In genomic region chr2:148616696-148617095, GRCh38 we compare ENCODE assay signal across 15 cellular contexts. TPM values are rescaled to one million over a fixed set of nuclear protein-coding genes. Genes with fewer than 3 reads are reported as not detected.
DNase-seq lines count a peak whose midpoint lies in the region; ATAC-seq lines count a peak whose summit lies in the region.
"Had no signal": no experiment of that assay in that cellular context is flagged by ENCODE, and none has a peak within 500 bp of the region (broad histone marks: within the 10 kb centered on the region; RNA-seq: fewer than 3 reads in every experiment).

No MANE protein-coding gene starts in this region.

- DNase-seq in ELF-1 (ENCODE audit: low read depth, low spot score) (peak; percentile 27), OCI-M1 (lab: John Stamatoyannopoulos, UW) (peak; percentile 7), foreskin melanocyte (peak; percentile 73), mesenchymal stem cell (peak; percentile 16), posterior cingulate gyrus (no peak), CD1c-positive myeloid dendritic cell (ENCODE audit: extremely low spot score) (no peak)
- DNase-seq in central memory CD4-positive, alpha-beta T cell, result no peak
- DNase-seq: Calu3; CD4-positive, CD25-positive, alpha-beta regulatory T cell; DMS 273 treated with DMSO at 0.1 percent for 48 hours; HFFc6 had no signal

- no peak overlapping the region for H3K4me3 ChIP-seq in mesenchymal stem cell (ENCODE audit: insufficient read depth in 1 of 2, low read depth in 1 of 2, low read length in 2 of 2)
- H3K4me3 ChIP-seq: A549, BLaER1, HAP-1 had no signal

- H2BK120ac ChIP-seq in mesenchymal stem cell (ENCODE audit: low read depth, low read length), result no peak overlapping the region

- no peak overlapping the region for H3K4me2 ChIP-seq in mesenchymal stem cell (ENCODE audit: low read length, poor library complexity, severe bottlenecking)
- H3K4me2 ChIP-seq: A549, BLaER1 had no signal

- H2AK5ac ChIP-seq in mesenchymal stem cell (ENCODE audit: low read length, severe bottlenecking), result no peak overlapping the region

- no peak overlapping the region for H2BK15ac ChIP-seq in mesenchymal stem cell (ENCODE audit: low read depth, poor library complexity, severe bottlenecking)

- intact Hi-C loops in posterior cingulate gyrus (cut with DNase I), result no loop called here

- no peaks in the 10 kb centered on the region for H3K36me3 ChIP-seq in mesenchymal stem cell (ENCODE audit: control insufficient read depth in 1 of 2, insufficient read depth in 2 of 2, low read depth in 1 of 2, low read length in 2 of 2)
- H3K36me3 ChIP-seq: BLaER1, HAP-1 had no signal

- no peak overlapping the region for H2BK12ac ChIP-seq in mesenchymal stem cell (ENCODE audit: low read length in 2 of 2)

- no peak overlapping the region for H3K4ac ChIP-seq in mesenchymal stem cell (ENCODE audit: low read depth in 1 of 2, low read length in 2 of 2)

- H2AFZ ChIP-seq in mesenchymal stem cell (ENCODE audit: low read depth, low read length), result no peak overlapping the region

- ATAC-seq in HG02759 (IDR thresholded peaks at IDR 0.05; ENCODE audit: unreplicated experiment), result no peak
- ATAC-seq: A549 had no signal

- H2BK5ac ChIP-seq in mesenchymal stem cell (ENCODE audit: low read depth, low read length, poor library complexity, severe bottlenecking), result no peak overlapping the region

- no peak overlapping the region for H3K14ac ChIP-seq in mesenchymal stem cell (ENCODE audit: low read length in 2 of 2)

- H3K9ac ChIP-seq in mesenchymal stem cell (ENCODE audit: low read length), result no peak overlapping the region
- H3K9ac ChIP-seq: BLaER1 had no signal

- no peaks in the 10 kb centered on the region for H3K9me3 ChIP-seq in mesenchymal stem cell (ENCODE audit: control insufficient read depth, low read length)
- H3K9me3 ChIP-seq: A549, BLaER1, HAP-1 had no signal

- H3K27me3 ChIP-seq in mesenchymal stem cell (ENCODE audit: control insufficient read depth in 1 of 2, insufficient read depth in 1 of 2, low read length in 2 of 2), result no peaks in the 10 kb centered on the region
- H3K27me3 ChIP-seq: BLaER1 had no signal

- H3K4me1 ChIP-seq in mesenchymal stem cell (ENCODE audit: control insufficient read depth, insufficient read depth, low read depth, low read length), result peaks cover 10% of the 10 kb centered on the region

- no peak overlapping the region for H3K23ac ChIP-seq in mesenchymal stem cell (ENCODE audit: low read length in 2 of 2)

- no peak overlapping the region for H4K8ac ChIP-seq in mesenchymal stem cell (ENCODE audit: low read length)

- no peaks in the 10 kb centered on the region for H3K79me1 ChIP-seq in mesenchymal stem cell (replicated peaks; ENCODE audit: low read length, poor library complexity, severe bottlenecking)

- H4K91ac ChIP-seq in mesenchymal stem cell (ENCODE audit: low read length), result no peak overlapping the region

- H3K18ac ChIP-seq in mesenchymal stem cell (ENCODE audit: low read depth in 1 of 2, low read length in 2 of 2), result no peak overlapping the region

- no peak overlapping the region for H3K27ac ChIP-seq in mesenchymal stem cell (ENCODE audit: low read length, poor library complexity, severe bottlenecking)
- H3K27ac ChIP-seq: A549, BLaER1 had no signal

RNA-seq across cellular contexts. Expression of gene EPC2, which starts 27.9 kb away (rescaled TPM):
- 16.0 TPM for polyA plus RNA-seq in mesenchymal stem cell (2013, experiment 1 of 2)
- 15.8 TPM for polyA plus RNA-seq in mesenchymal stem cell (2013, experiment 2 of 2)

Comparison
In these comparisons a context has a peak if more than half of its experiments do, and no peak if none do; other contexts are left out.
1. DNase-seq: peak in ELF-1 (single experiment), OCI-M1 (single experiment), foreskin melanocyte (single experiment) and mesenchymal stem cell (single experiment); none in posterior cingulate gyrus (0 of 10), CD1c-positive myeloid dendritic cell (single experiment) and central memory CD4-positive, alpha-beta T cell (single experiment).